31 cellular contexts compared by ENCODE assay signal in the genomic region with DNA sequence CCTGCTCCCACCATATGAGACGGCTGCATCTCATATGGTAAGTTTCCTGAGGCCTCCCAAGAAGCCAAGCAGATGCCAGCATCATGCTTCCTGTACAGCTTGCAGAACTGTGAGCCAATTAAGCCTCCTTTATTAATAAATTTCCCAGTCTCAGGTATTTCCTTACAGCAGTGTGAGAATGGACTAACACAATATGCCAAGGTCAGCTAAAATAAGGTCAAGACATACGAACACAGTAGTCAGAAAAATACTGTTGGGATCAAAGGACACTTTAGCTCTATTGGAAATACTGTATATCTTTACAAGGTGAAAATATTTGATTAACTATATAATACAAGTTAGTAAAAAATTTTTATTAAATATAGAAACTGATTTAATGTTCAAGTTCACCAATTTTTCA.
"Had no signal": no experiment of that assay in that cellular context is flagged by ENCODE, and none has a peak within 500 bp of the region (broad histone marks: within the 10 kb centered on the region; RNA-seq: fewer than 3 reads in every experiment).

No MANE protein-coding gene starts in this region.

- H3K9me3 ChIP-seq: ascending aorta, breast epithelium, gastrocnemius medialis, heart left ventricle had no signal

- DNase-seq: activated CD4-positive, alpha-beta memory T cell treated with anti-CD3 and anti-CD28 coated beads for 36 hours; activated CD4-positive, alpha-beta T cell treated with anti-CD3 and anti-CD28 coated beads for 1 hour; activated CD4-positive, alpha-beta T cell treated with anti-CD3 and anti-CD28 coated beads for 48 hours; activated CD8-positive, alpha-beta memory T cell treated with anti-CD3 and anti-CD28 coated beads, Interleukin-2, amount 10 ng/mL, durations not matched to agents 7 days and 5 days; activated CD8-positive, alpha-beta memory T cell treated with anti-CD3 and anti-CD28 coated beads, Interleukin-2, amount 50 U/mL, for 4 hours; activated CD8-positive, alpha-beta T cell treated with anti-CD3 and anti-CD28 coated beads, Interleukin-2, amount 10 ng/mL, durations not matched to agents 7 days and 5 days; activated effector memory CD4-positive, alpha-beta T cell treated with anti-CD3 and anti-CD28 coated beads, Interleukin-2, amount 50 U/mL, for 16 hours; activated naive CD4-positive, alpha-beta T cell treated with anti-CD3 and anti-CD28 coated beads, Interleukin-2, amount 10 ng/mL, durations not matched to agents 7 days and 5 days; activated naive CD8-positive, alpha-beta T cell treated with anti-CD3 and anti-CD28 coated beads, Interleukin-2, amount 10 ng/mL, durations not matched to agents 7 days and 5 days; activated T-cell treated with anti-CD3 and anti-CD28 coated beads, Interleukin-2, amount 50 U/mL, for 1 hour; activated T-cell treated with anti-CD3 and anti-CD28 coated beads, Interleukin-2, amount 50 U/mL, for 48 hours; central memory CD4-positive, alpha-beta T cell; cerebellar nuclear complex; dorsolateral prefrontal cortex; effector memory CD4-positive, alpha-beta T cell; endodermal cell; foreskin fibroblast; gastrocnemius medialis; glutamatergic neuron; heart left ventricle; T-helper 2 cell had no signal

- FAIRE-seq: endothelial cell of umbilical vein had no signal

- H3K4me3 ChIP-seq: ascending aorta, breast epithelium, cardiac muscle cell, coronary artery, dorsolateral prefrontal cortex, gastrocnemius medialis, heart left ventricle had no signal

- H3K4me1 ChIP-seq: breast epithelium had no signal

- H3K27ac ChIP-seq: ascending aorta, breast epithelium, cardiac muscle cell, coronary artery, dorsolateral prefrontal cortex, epithelial cell of prostate, gastrocnemius medialis, heart left ventricle, VCaP had no signal

- ATAC-seq: activated CD8-positive, alpha-beta memory T cell treated with anti-CD3 and anti-CD28 coated beads, Interleukin-2, amount 10 ng/mL, durations not matched to agents 7 days and 5 days; activated CD8-positive, alpha-beta T cell treated with anti-CD3 and anti-CD28 coated beads, Interleukin-2, amount 10 ng/mL, durations not matched to agents 7 days and 5 days; activated naive CD4-positive, alpha-beta T cell treated with anti-CD3 and anti-CD28 coated beads, Interleukin-2, amount 50 U/mL, for 72 hours; esophagus mucosa; gastrocnemius medialis; heart left ventricle; WTC11 had no signal
